In genomic region chr5:115544371-115545064, GRCh38 we compare ENCODE assay signal across 1 cellular context.
TF ChIP-seq lines count a peak whose summit lies in the region.

FEM1C (minus strand) TSS chr5:115544775; CDS start chr5:115543493, 1,282 bp downstream.

TF ChIP-seq in HepG2, 621 proteins besides CTCF, POLR2A, EP300 and RAD21 (continued from another document and continues in another):
- TF ChIP-seq, protein P1, sequence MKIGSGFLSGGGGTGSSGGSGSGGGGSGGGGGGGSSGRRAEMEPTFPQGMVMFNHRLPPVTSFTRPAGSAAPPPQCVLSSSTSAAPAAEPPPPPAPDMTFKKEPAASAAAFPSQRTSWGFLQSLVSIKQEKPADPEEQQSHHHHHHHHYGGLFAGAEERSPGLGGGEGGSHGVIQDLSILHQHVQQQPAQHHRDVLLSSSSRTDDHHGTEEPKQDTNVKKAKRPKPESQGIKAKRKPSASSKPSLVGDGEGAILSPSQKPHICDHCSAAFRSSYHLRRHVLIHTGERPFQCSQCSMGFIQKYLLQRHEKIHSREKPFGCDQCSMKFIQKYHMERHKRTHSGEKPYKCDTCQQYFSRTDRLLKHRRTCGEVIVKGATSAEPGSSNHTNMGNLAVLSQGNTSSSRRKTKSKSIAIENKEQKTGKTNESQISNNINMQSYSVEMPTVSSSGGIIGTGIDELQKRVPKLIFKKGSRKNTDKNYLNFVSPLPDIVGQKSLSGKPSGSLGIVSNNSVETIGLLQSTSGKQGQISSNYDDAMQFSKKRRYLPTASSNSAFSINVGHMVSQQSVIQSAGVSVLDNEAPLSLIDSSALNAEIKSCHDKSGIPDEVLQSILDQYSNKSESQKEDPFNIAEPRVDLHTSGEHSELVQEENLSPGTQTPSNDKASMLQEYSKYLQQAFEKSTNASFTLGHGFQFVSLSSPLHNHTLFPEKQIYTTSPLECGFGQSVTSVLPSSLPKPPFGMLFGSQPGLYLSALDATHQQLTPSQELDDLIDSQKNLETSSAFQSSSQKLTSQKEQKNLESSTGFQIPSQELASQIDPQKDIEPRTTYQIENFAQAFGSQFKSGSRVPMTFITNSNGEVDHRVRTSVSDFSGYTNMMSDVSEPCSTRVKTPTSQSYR (CRISPR knock-in tag; IDR thresholded peaks at IDR 0.05; ENCODE audit: borderline replicate concordance): peak; percentile 32; the same call in 1 of the 2 replicates
- peak; percentile 74; the same call in 1 of the 2 replicates for TF ChIP-seq HMGXB3 (CRISPR knock-in tag; IDR thresholded peaks at IDR 0.05; ENCODE audit: borderline replicate concordance)
- peak; percentile 88 for TF ChIP-seq KDM2A (CRISPR knock-in tag; IDR thresholded peaks at IDR 0.05; ENCODE audit: borderline replicate concordance, low read depth)
- TF ChIP-seq KAT7 (CRISPR knock-in tag; IDR thresholded peaks at IDR 0.05; ENCODE audit: borderline replicate concordance): peak; percentile 76; the same call in 1 of the 2 replicates
- TF ChIP-seq SIN3B (IDR thresholded peaks at IDR 0.05; ENCODE audit: low read length): peak; percentile 33; the same call in 1 of the 2 replicates
- TF ChIP-seq, protein P2, sequence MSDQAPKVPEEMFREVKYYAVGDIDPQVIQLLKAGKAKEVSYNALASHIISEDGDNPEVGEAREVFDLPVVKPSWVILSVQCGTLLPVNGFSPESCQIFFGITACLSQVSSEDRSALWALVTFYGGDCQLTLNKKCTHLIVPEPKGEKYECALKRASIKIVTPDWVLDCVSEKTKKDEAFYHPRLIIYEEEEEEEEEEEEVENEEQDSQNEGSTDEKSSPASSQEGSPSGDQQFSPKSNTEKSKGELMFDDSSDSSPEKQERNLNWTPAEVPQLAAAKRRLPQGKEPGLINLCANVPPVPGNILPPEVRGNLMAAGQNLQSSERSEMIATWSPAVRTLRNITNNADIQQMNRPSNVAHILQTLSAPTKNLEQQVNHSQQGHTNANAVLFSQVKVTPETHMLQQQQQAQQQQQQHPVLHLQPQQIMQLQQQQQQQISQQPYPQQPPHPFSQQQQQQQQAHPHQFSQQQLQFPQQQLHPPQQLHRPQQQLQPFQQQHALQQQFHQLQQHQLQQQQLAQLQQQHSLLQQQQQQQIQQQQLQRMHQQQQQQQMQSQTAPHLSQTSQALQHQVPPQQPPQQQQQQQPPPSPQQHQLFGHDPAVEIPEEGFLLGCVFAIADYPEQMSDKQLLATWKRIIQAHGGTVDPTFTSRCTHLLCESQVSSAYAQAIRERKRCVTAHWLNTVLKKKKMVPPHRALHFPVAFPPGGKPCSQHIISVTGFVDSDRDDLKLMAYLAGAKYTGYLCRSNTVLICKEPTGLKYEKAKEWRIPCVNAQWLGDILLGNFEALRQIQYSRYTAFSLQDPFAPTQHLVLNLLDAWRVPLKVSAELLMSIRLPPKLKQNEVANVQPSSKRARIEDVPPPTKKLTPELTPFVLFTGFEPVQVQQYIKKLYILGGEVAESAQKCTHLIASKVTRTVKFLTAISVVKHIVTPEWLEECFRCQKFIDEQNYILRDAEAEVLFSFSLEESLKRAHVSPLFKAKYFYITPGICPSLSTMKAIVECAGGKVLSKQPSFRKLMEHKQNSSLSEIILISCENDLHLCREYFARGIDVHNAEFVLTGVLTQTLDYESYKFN (CRISPR knock-in tag; conservative IDR thresholded peaks at IDR 0.05): peak; percentile 47; the same call in 1 of the 2 replicates
- TF ChIP-seq, protein P3, sequence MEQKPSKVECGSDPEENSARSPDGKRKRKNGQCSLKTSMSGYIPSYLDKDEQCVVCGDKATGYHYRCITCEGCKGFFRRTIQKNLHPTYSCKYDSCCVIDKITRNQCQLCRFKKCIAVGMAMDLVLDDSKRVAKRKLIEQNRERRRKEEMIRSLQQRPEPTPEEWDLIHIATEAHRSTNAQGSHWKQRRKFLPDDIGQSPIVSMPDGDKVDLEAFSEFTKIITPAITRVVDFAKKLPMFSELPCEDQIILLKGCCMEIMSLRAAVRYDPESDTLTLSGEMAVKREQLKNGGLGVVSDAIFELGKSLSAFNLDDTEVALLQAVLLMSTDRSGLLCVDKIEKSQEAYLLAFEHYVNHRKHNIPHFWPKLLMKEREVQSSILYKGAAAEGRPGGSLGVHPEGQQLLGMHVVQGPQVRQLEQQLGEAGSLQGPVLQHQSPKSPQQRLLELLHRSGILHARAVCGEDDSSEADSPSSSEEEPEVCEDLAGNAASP (CRISPR knock-in tag; IDR thresholded peaks at IDR 0.05; ENCODE audit: borderline replicate concordance): no peak; the same call in 1 of the 2 replicates
- no peak for TF ChIP-seq MBNL3 (CRISPR knock-in tag; conservative IDR thresholded peaks at IDR 0.05)
- TF ChIP-seq SOX5 (CRISPR knock-in tag; IDR thresholded peaks at IDR 0.05; ENCODE audit: borderline replicate concordance): no peak; the same call in 1 of the 2 replicates
- peak; percentile 75; the same call in 1 of the 2 replicates for TF ChIP-seq ZNF768 (CRISPR knock-in tag; IDR thresholded peaks at IDR 0.05)
- TF ChIP-seq ZEB1 (IDR thresholded peaks at IDR 0.05; ENCODE audit: insufficient replicate concordance, low read depth): no peak
- TF ChIP-seq PBX2 (CRISPR knock-in tag; IDR thresholded peaks at IDR 0.05): no peak
- TF ChIP-seq NFE2L2 (IDR thresholded peaks at IDR 0.05; ENCODE audit: low read length): no peak
- TF ChIP-seq CREM (IDR thresholded peaks at IDR 0.05): no peak
- no peak for TF ChIP-seq CREM (CRISPR knock-in tag; IDR thresholded peaks at IDR 0.05)
- TF ChIP-seq SIN3A (IDR thresholded peaks at IDR 0.05; ENCODE audit: borderline replicate concordance, low read depth, low read length): peak; percentile 83; the same call in 1 of the 2 replicates
- TF ChIP-seq NR2C2 (CRISPR knock-in tag; IDR thresholded peaks at IDR 0.05; ENCODE audit: borderline replicate concordance): 0 out of 2 replicates have a peak, but pooled peaks have one; percentile 27
- TF ChIP-seq ZBTB38 (CRISPR knock-in tag; IDR thresholded peaks at IDR 0.05): peak; percentile 77; the same call in 1 of the 2 replicates
- TF ChIP-seq, protein P4, sequence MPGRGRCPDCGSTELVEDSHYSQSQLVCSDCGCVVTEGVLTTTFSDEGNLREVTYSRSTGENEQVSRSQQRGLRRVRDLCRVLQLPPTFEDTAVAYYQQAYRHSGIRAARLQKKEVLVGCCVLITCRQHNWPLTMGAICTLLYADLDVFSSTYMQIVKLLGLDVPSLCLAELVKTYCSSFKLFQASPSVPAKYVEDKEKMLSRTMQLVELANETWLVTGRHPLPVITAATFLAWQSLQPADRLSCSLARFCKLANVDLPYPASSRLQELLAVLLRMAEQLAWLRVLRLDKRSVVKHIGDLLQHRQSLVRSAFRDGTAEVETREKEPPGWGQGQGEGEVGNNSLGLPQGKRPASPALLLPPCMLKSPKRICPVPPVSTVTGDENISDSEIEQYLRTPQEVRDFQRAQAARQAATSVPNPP (CRISPR knock-in tag; IDR thresholded peaks at IDR 0.05): peak; percentile 56; the same call in 1 of the 2 replicates
- TF ChIP-seq, protein P5, sequence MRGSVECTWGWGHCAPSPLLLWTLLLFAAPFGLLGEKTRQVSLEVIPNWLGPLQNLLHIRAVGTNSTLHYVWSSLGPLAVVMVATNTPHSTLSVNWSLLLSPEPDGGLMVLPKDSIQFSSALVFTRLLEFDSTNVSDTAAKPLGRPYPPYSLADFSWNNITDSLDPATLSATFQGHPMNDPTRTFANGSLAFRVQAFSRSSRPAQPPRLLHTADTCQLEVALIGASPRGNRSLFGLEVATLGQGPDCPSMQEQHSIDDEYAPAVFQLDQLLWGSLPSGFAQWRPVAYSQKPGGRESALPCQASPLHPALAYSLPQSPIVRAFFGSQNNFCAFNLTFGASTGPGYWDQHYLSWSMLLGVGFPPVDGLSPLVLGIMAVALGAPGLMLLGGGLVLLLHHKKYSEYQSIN (CRISPR knock-in tag; IDR thresholded peaks at IDR 0.05; ENCODE audit: borderline replicate concordance): no peak
- 0 out of 2 replicates have a peak, but pooled peaks have one; percentile 46 for TF ChIP-seq ZBTB42 (CRISPR knock-in tag; IDR thresholded peaks at IDR 0.05)
- no peak for TF ChIP-seq ZBTB34 (CRISPR knock-in tag; IDR thresholded peaks at IDR 0.05)
- no peak for TF ChIP-seq ZMYM3 (CRISPR knock-in tag; IDR thresholded peaks at IDR 0.05)
- TF ChIP-seq ZNF280D (CRISPR knock-in tag; IDR thresholded peaks at IDR 0.05): no peak; the same call in 1 of the 2 replicates
- no peak for TF ChIP-seq MLLT10 (CRISPR knock-in tag; IDR thresholded peaks at IDR 0.05)
- no peak for TF ChIP-seq SMARCC2 (IDR thresholded peaks at IDR 0.05)
- TF ChIP-seq FOXO1 (CRISPR knock-in tag; IDR thresholded peaks at IDR 0.05): peak; percentile 77
- TF ChIP-seq YEATS2 (CRISPR knock-in tag; IDR thresholded peaks at IDR 0.05; ENCODE audit: borderline replicate concordance): peak; percentile 65; the same call in 1 of the 2 replicates
- no peak for TF ChIP-seq ARNT (IDR thresholded peaks at IDR 0.05)
- TF ChIP-seq ZC3H4 (CRISPR knock-in tag; IDR thresholded peaks at IDR 0.05; ENCODE audit: borderline replicate concordance): no peak
- no peak for TF ChIP-seq HOXA7 (CRISPR knock-in tag; IDR thresholded peaks at IDR 0.05)
- no peak for TF ChIP-seq SIX1 (CRISPR knock-in tag; IDR thresholded peaks at IDR 0.05; ENCODE audit: borderline replicate concordance)
- TF ChIP-seq ARHGAP35 (CRISPR knock-in tag; IDR thresholded peaks at IDR 0.05; ENCODE audit: borderline replicate concordance): peak; percentile 63; the same call in 1 of the 2 replicates
- no peak for TF ChIP-seq JUNB (CRISPR knock-in tag; IDR thresholded peaks at IDR 0.05; ENCODE audit: borderline replicate concordance)
- no peak for TF ChIP-seq EZH2 (conservative IDR thresholded peaks at IDR 0.05; ENCODE audit: low read depth, low read length)
- TF ChIP-seq FIP1L1 (IDR thresholded peaks at IDR 0.05; ENCODE audit: borderline replicate concordance, insufficient read depth, low read depth, low read length): no peak
- no peak for TF ChIP-seq NFIB (CRISPR knock-in tag; IDR thresholded peaks at IDR 0.05; ENCODE audit: borderline replicate concordance)
- TF ChIP-seq ZNF101 (CRISPR knock-in tag; IDR thresholded peaks at IDR 0.05; ENCODE audit: borderline replicate concordance, low read depth): no peak
- peak; percentile 66; the same call in 1 of the 2 replicates for TF ChIP-seq MIER3 (CRISPR knock-in tag; IDR thresholded peaks at IDR 0.05; ENCODE audit: borderline replicate concordance)
